8 cellular contexts compared by ENCODE assay signal in the genomic region with DNA sequence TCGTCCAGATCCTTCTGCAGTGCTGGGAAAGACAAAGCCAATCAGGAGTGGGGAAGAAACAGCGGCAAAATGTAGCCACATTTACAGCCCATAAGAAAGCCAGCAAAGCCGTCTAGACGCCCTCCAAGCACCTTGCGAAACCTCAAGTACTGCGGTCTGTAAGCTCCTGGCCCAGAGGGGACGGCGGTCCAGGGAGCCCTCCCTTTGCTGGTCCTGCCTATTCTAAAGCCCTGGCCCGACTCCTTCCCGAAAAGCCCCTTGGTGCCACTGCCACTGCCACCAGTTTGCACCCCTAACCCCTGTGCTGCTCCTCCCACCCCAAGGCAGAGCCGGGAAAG. TPM values are rescaled to one million over a fixed set of nuclear protein-coding genes. Genes with fewer than 3 reads are reported as not detected.
A peak's percentile ranks its signal among the peaks of the same experiment; 100 is the strongest.
DNase-seq lines count a peak whose midpoint lies in the region; ATAC-seq and TF ChIP-seq lines count a peak whose summit lies in the region.

No MANE protein-coding gene starts in this region.

- no peaks in the 10 kb centered on the region for H4K20me1 ChIP-seq in HCT116 (ENCODE audit: insufficient read depth)

- CTCF ChIA-PET in HCT116 (lab: Charles Lee), result no interaction called here
- CTCF ChIA-PET in T-cell (lab: Charles Lee), result interaction anchor here in 1 of 2 donors (0.6 kb wide), 1 partner anchor 19 kb away, joined by 3 read pairs; no protein-coding TSS in a partner anchor

- H3K4me1 ChIP-seq in HCT116 (ENCODE audit: control insufficient read depth in 1 of 2, insufficient read depth in 2 of 2, low read length in 2 of 2), result peaks cover 0 to 7% of the 10 kb centered on the region in 2 experiments; a peak in 2 of 4 replicates

- H3K9me3 Mint-ChIP-seq in T-cell, result no peaks in the 10 kb centered on the region

- no peak for TF ChIP-seq RAD21 in HCT116 (IDR thresholded peaks at IDR 0.05; ENCODE audit: low read depth)

- TF ChIP-seq CTCF in HCT116 (IDR thresholded peaks at IDR 0.05 in 2 of 3, conservative IDR thresholded peaks at IDR 0.05 in 1 of 3; ENCODE audit: borderline replicate concordance in 1 of 3, insufficient read depth in 1 of 3, low read depth in 2 of 3, low read length in 2 of 3) (no peak), foreskin fibroblast (IDR thresholded peaks at IDR 0.05; ENCODE audit: low read depth, low read length) (no peak)

- H3K27me3 Mint-ChIP-seq in T-cell, result no peaks in the 10 kb centered on the region

- no peak for ATAC-seq in HCT116
- ATAC-seq in T-cell (replicated peaks in 1 of 4), result no peak
- ATAC-seq in GM21526 (IDR thresholded peaks at IDR 0.05; ENCODE audit: low FRiP score, unreplicated experiment), result no peak
- ATAC-seq in GM21576 (IDR thresholded peaks at IDR 0.05; ENCODE audit: unreplicated experiment), result no peak
- no peak for ATAC-seq in GM21619 (IDR thresholded peaks at IDR 0.05; ENCODE audit: unreplicated experiment)

- H3K9ac ChIP-seq in HCT116 (ENCODE audit: low read length), result peak overlapping the region; percentile 83

- no TSS peak for BruUV-seq in HCT116 (replicated peaks; lab: Mats Ljungman, UMichigan)

- H3K9me3 ChIP-seq in HCT116 (ENCODE audit: control insufficient read depth in 1 of 2, insufficient read depth in 1 of 2, low read depth in 1 of 2, low read length in 2 of 2), result no peaks in the 10 kb centered on the region

- peaks cover 12 to 19% (median 17%) of the 10 kb centered on the region in 3 donors for H3K4me1 Mint-ChIP-seq in T-cell

- H3K4me3 ChIP-seq in HCT116 (replicated peaks in 1 of 2; ENCODE audit: low read depth in 1 of 2, low read length in 2 of 2) (peak overlapping the region; percentile 78 to 88), foreskin fibroblast (ENCODE audit: low read depth in 1 of 2, low read length in 2 of 2) (peak overlapping the region; percentile 68 to 74), skeletal muscle cell (ENCODE audit: low read depth, low read length) (peak overlapping the region; percentile 69)

- POLR2A ChIA-PET in HCT116 (lab: Charles Lee) (no interaction called here), T-cell (lab: Charles Lee) (no interaction called here)

- peak overlapping the region; percentile 51; the same call in 1 of the 2 replicates for H3K27ac ChIP-seq in HCT116 (ENCODE audit: low read depth, low read length)

- RAD21 ChIA-PET in HCT116 (lab: Charles Lee; ENCODE audit: low non-redundant PET in 1 of 2, low total read pairs in 2 of 2, uncharacterized antibody in 2 of 2, unreplicated experiment in 2 of 2), result no interaction called here

- H2AFZ ChIP-seq in HCT116 (ENCODE audit: low read depth, low read length, poor library complexity, severe bottlenecking), result no peak overlapping the region

- DNase-seq in HCT116 (ENCODE audit: low read depth, low spot score) (no peak), T-cell (no peak), foreskin fibroblast (no peak), skeletal muscle cell (ENCODE audit: low read depth) (no peak), amniotic stem cell (lab: John Stamatoyannopoulos, UW) (no peak)

- H3K36me3 Mint-ChIP-seq in T-cell, result peaks cover 17% of the 10 kb centered on the region

- H3K27me3 ChIP-seq in HCT116 (ENCODE audit: insufficient read depth, low read length), result no peaks in the 10 kb centered on the region

- H3K9me2 ChIP-seq in HCT116 (ENCODE audit: insufficient read depth), result no peaks in the 10 kb centered on the region

- H3K36me3 ChIP-seq in HCT116 (ENCODE audit: control insufficient read depth in 1 of 2, insufficient read depth in 2 of 2, low read length in 2 of 2), result peaks cover 15 to 17% of the 10 kb centered on the region in 2 experiments; a peak in 3 of 4 replicates

- no peak for TF ChIP-seq POLR2A in HCT116 (IDR thresholded peaks at IDR 0.05; ENCODE audit: borderline replicate concordance, extremely low read depth, insufficient read depth, insufficient read length)

- H3K27ac Mint-ChIP-seq in T-cell, result peak overlapping the region; percentile 75 to 82

- peak overlapping the region; percentile 84 for H3K4me2 ChIP-seq in HCT116 (ENCODE audit: low read length)

- peaks cover 11% of the 10 kb centered on the region for H3K79me2 ChIP-seq in HCT116 (ENCODE audit: insufficient read depth, low read length)

- intact Hi-C loops in HCT116 (cut with micrococcal nuclease), result no loop called here

- peak overlapping the region; percentile 80 to 86 (median 85) for H3K4me3 Mint-ChIP-seq in T-cell

TF ChIP-seq in HCT116, 20 proteins besides CTCF, POLR2A, EP300 and RAD21:
- TF ChIP-seq EGR1 (IDR thresholded peaks at IDR 0.05; ENCODE audit: low read depth) (no peak), POLR2AphosphoS5 (IDR thresholded peaks at IDR 0.05; ENCODE audit: low read depth, low read length) (no peak), EZH2phosphoT487 (IDR thresholded peaks at IDR 0.05; ENCODE audit: borderline replicate concordance) (no peak), TCF7L2 (IDR thresholded peaks at IDR 0.05; ENCODE audit: borderline replicate concordance, extremely low read depth, insufficient read depth, insufficient read length) (no peak), ZNF274 (IDR thresholded peaks at IDR 0.05; ENCODE audit: low read depth, low read length) (no peak), SRF (IDR thresholded peaks at IDR 0.05; ENCODE audit: low read depth) (no peak), FOSL1 (IDR thresholded peaks at IDR 0.05; ENCODE audit: low read depth) (no peak), JUND (IDR thresholded peaks at IDR 0.05) (no peak), CBX3 (IDR thresholded peaks at IDR 0.05; ENCODE audit: low read depth) (no peak), SP1 (IDR thresholded peaks at IDR 0.05; ENCODE audit: low read depth) (no peak)
- TF ChIP-seq, protein P1, sequence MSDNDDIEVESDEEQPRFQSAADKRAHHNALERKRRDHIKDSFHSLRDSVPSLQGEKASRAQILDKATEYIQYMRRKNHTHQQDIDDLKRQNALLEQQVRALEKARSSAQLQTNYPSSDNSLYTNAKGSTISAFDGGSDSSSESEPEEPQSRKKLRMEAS (IDR thresholded peaks at IDR 0.05), result no peak
- TF ChIP-seq, protein P2, sequence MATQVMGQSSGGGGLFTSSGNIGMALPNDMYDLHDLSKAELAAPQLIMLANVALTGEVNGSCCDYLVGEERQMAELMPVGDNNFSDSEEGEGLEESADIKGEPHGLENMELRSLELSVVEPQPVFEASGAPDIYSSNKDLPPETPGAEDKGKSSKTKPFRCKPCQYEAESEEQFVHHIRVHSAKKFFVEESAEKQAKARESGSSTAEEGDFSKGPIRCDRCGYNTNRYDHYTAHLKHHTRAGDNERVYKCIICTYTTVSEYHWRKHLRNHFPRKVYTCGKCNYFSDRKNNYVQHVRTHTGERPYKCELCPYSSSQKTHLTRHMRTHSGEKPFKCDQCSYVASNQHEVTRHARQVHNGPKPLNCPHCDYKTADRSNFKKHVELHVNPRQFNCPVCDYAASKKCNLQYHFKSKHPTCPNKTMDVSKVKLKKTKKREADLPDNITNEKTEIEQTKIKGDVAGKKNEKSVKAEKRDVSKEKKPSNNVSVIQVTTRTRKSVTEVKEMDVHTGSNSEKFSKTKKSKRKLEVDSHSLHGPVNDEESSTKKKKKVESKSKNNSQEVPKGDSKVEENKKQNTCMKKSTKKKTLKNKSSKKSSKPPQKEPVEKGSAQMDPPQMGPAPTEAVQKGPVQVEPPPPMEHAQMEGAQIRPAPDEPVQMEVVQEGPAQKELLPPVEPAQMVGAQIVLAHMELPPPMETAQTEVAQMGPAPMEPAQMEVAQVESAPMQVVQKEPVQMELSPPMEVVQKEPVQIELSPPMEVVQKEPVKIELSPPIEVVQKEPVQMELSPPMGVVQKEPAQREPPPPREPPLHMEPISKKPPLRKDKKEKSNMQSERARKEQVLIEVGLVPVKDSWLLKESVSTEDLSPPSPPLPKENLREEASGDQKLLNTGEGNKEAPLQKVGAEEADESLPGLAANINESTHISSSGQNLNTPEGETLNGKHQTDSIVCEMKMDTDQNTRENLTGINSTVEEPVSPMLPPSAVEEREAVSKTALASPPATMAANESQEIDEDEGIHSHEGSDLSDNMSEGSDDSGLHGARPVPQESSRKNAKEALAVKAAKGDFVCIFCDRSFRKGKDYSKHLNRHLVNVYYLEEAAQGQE (IDR thresholded peaks at IDR 0.05; ENCODE audit: low read depth), result no peak

RNA-seq across cellular contexts. Expression of a gene that starts 1.1 kb away (rescaled TPM):
- total RNA-seq in HCT116 (2021; ENCODE audit: unreplicated experiment) (24.4 TPM), T-cell (10 to 100 TPM; 16.6 to 39.3 (median 34.1) TPM)
- polyA plus RNA-seq in HCT116 (2012), result 19.7 and 24.7 TPM in 2 replicates

RNA-seq across cellular contexts. Expression of a gene that starts 12.3 kb away (rescaled TPM):
- total RNA-seq in HCT116 (2021; ENCODE audit: unreplicated experiment) (41.4 TPM), T-cell (100 to 1,000 TPM in 1 of 5 donors, 10 to 100 TPM in 4; 80.5 to 112 (median 90.2) TPM)
- polyA plus RNA-seq in HCT116 (2012), result 43.3 and 43.5 TPM in 2 replicates

RNA-seq across cellular contexts. Expression of a gene that starts 12.5 kb away (rescaled TPM):
- 16.8 TPM for total RNA-seq in HCT116 (2021; ENCODE audit: unreplicated experiment)
- polyA plus RNA-seq in HCT116 (2012), result 12.8 and 16.3 TPM in 2 replicates
- 100 to 1,000 TPM; 105 to 140 (median 125) TPM for total RNA-seq in T-cell

RNA-seq across cellular contexts. Expression of a gene that starts 19.8 kb away (rescaled TPM):
- total RNA-seq in HCT116 (2021; ENCODE audit: unreplicated experiment) (19.0 TPM), T-cell (10 to 100 TPM; 19.3 to 31.0 (median 26.4) TPM)
- 12.2 and 13.8 TPM in 2 replicates for polyA plus RNA-seq in HCT116 (2012)
